ENCODE assay signal across 14 cellular contexts in genomic region chrX:16067886-16068515, GRCh38. TPM values are rescaled to one million over a fixed set of nuclear protein-coding genes. Genes with fewer than 3 reads are reported as not detected.
DNase-seq lines count a peak whose midpoint lies in the region; ATAC-seq and TF ChIP-seq lines count a peak whose summit lies in the region.
"Had no signal": no experiment of that assay in that cellular context is flagged by ENCODE, and none has a peak within 500 bp of the region (broad histone marks: within the 10 kb centered on the region; RNA-seq: fewer than 3 reads in every experiment).

No MANE protein-coding gene starts in this region.

- TF ChIP-seq CTCF in smooth muscle cell (IDR thresholded peaks at IDR 0.05; ENCODE audit: borderline replicate concordance, insufficient read depth, poor library complexity, severe bottlenecking) (no peak), progenitor cell of endocrine pancreas (IDR thresholded peaks at IDR 0.05; ENCODE audit: unreplicated experiment) (no peak)

- H3K4me1 Mint-ChIP-seq in progenitor cell of endocrine pancreas (ENCODE audit: low read depth) = peaks cover 5% of the 10 kb centered on the region

- H3K36me3 Mint-ChIP-seq in progenitor cell of endocrine pancreas (ENCODE audit: insufficient read depth) = no peaks in the 10 kb centered on the region

- H3K79me2 ChIP-seq in smooth muscle cell (ENCODE audit: low read depth) = no peaks in the 10 kb centered on the region

- no peak overlapping the region for H3K9ac ChIP-seq in smooth muscle cell (ENCODE audit: low read depth)

- H4K20me1 ChIP-seq in smooth muscle cell (ENCODE audit: low read depth) = no peaks in the 10 kb centered on the region

- DNase-seq in NOMO-1 (lab: John Stamatoyannopoulos, UW; ENCODE audit: unreplicated experiment in 2 of 2) (peak; percentile 26 to 46), NOMO-1 treated with dmso at 0.1 percent for 144 hours (lab: John Stamatoyannopoulos, UW; ENCODE audit: unreplicated experiment) (no peak), smooth muscle cell (lab: John Stamatoyannopoulos, UW; ENCODE audit: unreplicated experiment) (no peak), NCI-H1417 treated with DMSO at 0.1 percent for 48 hours (lab: John Stamatoyannopoulos, UW) (no peak), cortex of kidney (lab: John Stamatoyannopoulos, UW) (no peak), progenitor cell of endocrine pancreas (ENCODE audit: low spot score, unreplicated experiment) (no peak)
- DNase-seq: 8988T; activated T-cell treated with anti-CD3 and anti-CD28 coated beads, Interleukin-2, amount 50 U/mL, for 24 hours; aorta; mesenchymal stem cell; SW 1271; trophoblast cell had no signal

- 95% methylated on average over 1 of the region's 1 CpG for WGBS in smooth muscle cell (ENCODE audit: low lambda C conversion rate)

- no peak overlapping the region for H3K27ac ChIP-seq in smooth muscle cell (ENCODE audit: low read depth)

- H3K27ac Mint-ChIP-seq in progenitor cell of endocrine pancreas = no peak overlapping the region
- H3K27ac Mint-ChIP-seq: activated T-cell treated with anti-CD3 and anti-CD28 coated beads, Interleukin-2, amount 50 U/mL, for 24 hours had no signal

- no peak overlapping the region for H3K4me2 ChIP-seq in smooth muscle cell

- H3K9me3 Mint-ChIP-seq in progenitor cell of endocrine pancreas (ENCODE audit: low read depth) = peaks cover 18% of the 10 kb centered on the region
- H3K9me3 Mint-ChIP-seq: activated T-cell treated with anti-CD3 and anti-CD28 coated beads, Interleukin-2, amount 50 U/mL, for 24 hours had no signal

- H3K4me3 Mint-ChIP-seq in progenitor cell of endocrine pancreas (ENCODE audit: low read depth) = no peak overlapping the region
- H3K4me3 Mint-ChIP-seq: activated T-cell treated with anti-CD3 and anti-CD28 coated beads, Interleukin-2, amount 50 U/mL, for 24 hours had no signal

- H3K27me3 ChIP-seq in smooth muscle cell (ENCODE audit: low read depth) = no peaks in the 10 kb centered on the region

- no peaks in the 10 kb centered on the region for H3K36me3 ChIP-seq in smooth muscle cell (ENCODE audit: low read depth)

- H3F3A ChIP-seq in smooth muscle cell (ENCODE audit: low read depth) = no peaks in the 10 kb centered on the region

- peaks cover 7% of the 10 kb centered on the region for H3K27me3 Mint-ChIP-seq in progenitor cell of endocrine pancreas

- H3K4me3 ChIP-seq in smooth muscle cell = no peak overlapping the region

- H2AFZ ChIP-seq in smooth muscle cell (ENCODE audit: low read depth) = peak overlapping the region; percentile 82

- peak; percentile 88 for ATAC-seq in GM21786 (IDR thresholded peaks at IDR 0.05; ENCODE audit: unreplicated experiment)
- ATAC-seq in HG03342 (IDR thresholded peaks at IDR 0.05; ENCODE audit: unreplicated experiment) = peak; percentile 69

- peaks cover 4% of the 10 kb centered on the region for H3K9me3 ChIP-seq in smooth muscle cell (replicated peaks; ENCODE audit: low read depth)

- H3K4me1 ChIP-seq in smooth muscle cell (ENCODE audit: low read depth) = no peaks in the 10 kb centered on the region

RNA-seq across cellular contexts. Expression of gene GRPR, which starts 55.4 kb away (rescaled TPM):
- total RNA-seq in smooth muscle cell (2.1 and 4.3 TPM in 2 replicates), progenitor cell of endocrine pancreas (1.7 and 1.8 TPM in 2 replicates)
- 1.3 and 1.7 TPM in 2 replicates for polyA plus RNA-seq in smooth muscle cell
- polyA plus RNA-seq: aorta had no signal

Comparison
In these comparisons a context has a peak if more than half of its experiments do, and no peak if none do; other contexts are left out.
1. DNase-seq: peak in NOMO-1 (2 of 2); none in NOMO-1 treated with dmso at 0.1 percent for 144 hours (single experiment), smooth muscle cell (single experiment), NCI-H1417 treated with DMSO at 0.1 percent for 48 hours (single experiment), cortex of kidney (single experiment) and progenitor cell of endocrine pancreas (single experiment).